Comparison of ENCODE assay signal across 1 cellular context in the genomic region with DNA sequence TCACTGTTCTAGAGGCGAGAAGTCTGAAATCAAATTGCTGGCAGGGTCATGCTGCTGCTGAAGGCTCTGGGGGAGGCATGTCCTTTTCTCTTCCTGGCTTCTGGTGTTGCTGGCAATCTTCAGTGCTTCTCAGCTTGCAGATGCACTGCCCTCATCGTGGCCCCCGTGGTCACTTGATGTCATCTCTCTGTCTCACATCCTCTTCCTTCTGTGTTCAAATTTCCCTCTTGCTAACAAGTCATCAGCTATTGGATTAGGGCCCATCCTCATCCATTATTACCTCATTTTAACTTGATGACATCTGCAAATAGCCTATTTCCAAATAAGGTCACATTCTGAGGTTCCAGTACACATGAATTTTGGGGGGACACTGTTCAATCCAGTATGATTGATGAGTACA.
TF ChIP-seq lines count a peak whose summit lies in the region.

No MANE protein-coding gene starts in this region.

TF ChIP-seq in GM12878, 131 proteins besides CTCF, POLR2A, EP300 and RAD21 (continued from another document and continues in another):
- TF ChIP-seq BCLAF1 (IDR thresholded peaks at IDR 0.05): no peak
- TF ChIP-seq, protein P1, sequence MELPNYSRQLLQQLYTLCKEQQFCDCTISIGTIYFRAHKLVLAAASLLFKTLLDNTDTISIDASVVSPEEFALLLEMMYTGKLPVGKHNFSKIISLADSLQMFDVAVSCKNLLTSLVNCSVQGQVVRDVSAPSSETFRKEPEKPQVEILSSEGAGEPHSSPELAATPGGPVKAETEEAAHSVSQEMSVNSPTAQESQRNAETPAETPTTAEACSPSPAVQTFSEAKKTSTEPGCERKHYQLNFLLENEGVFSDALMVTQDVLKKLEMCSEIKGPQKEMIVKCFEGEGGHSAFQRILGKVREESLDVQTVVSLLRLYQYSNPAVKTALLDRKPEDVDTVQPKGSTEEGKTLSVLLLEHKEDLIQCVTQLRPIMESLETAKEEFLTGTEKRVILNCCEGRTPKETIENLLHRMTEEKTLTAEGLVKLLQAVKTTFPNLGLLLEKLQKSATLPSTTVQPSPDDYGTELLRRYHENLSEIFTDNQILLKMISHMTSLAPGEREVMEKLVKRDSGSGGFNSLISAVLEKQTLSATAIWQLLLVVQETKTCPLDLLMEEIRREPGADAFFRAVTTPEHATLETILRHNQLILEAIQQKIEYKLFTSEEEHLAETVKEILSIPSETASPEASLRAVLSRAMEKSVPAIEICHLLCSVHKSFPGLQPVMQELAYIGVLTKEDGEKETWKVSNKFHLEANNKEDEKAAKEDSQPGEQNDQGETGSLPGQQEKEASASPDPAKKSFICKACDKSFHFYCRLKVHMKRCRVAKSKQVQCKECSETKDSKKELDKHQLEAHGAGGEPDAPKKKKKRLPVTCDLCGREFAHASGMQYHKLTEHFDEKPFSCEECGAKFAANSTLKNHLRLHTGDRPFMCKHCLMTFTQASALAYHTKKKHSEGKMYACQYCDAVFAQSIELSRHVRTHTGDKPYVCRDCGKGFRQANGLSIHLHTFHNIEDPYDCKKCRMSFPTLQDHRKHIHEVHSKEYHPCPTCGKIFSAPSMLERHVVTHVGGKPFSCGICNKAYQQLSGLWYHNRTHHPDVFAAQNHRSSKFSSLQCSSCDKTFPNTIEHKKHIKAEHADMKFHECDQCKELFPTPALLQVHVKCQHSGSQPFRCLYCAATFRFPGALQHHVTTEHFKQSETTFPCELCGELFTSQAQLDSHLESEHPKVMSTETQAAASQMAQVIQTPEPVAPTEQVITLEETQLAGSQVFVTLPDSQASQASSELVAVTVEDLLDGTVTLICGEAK (IDR thresholded peaks at IDR 0.05; ENCODE audit: borderline replicate concordance): no peak; the same call in 1 of the 2 replicates
- TF ChIP-seq BMI1 (IDR thresholded peaks at IDR 0.05; ENCODE audit: borderline replicate concordance): no peak
- TF ChIP-seq MXI1 (IDR thresholded peaks at IDR 0.05; ENCODE audit: low read depth, low read length): peak; percentile 77
- no peak for TF ChIP-seq PRDM15 (CRISPR knock-in tag; IDR thresholded peaks at IDR 0.05)
- no peak for TF ChIP-seq ZBED1 (IDR thresholded peaks at IDR 0.05; ENCODE audit: borderline replicate concordance)
- TF ChIP-seq STAT1 (conservative IDR thresholded peaks at IDR 0.05): no peak
- 0 out of 2 replicates have a peak, but pooled peaks have one; percentile 14 for TF ChIP-seq NFIC (IDR thresholded peaks at IDR 0.05; ENCODE audit: low read depth, low read length)
- no peak for TF ChIP-seq HDAC2 (IDR thresholded peaks at IDR 0.05)
- TF ChIP-seq ZZZ3 (IDR thresholded peaks at IDR 0.05; ENCODE audit: control insufficient read depth, insufficient read length, low read depth): no peak
- TF ChIP-seq SMC3 (IDR thresholded peaks at IDR 0.05; ENCODE audit: borderline replicate concordance, low read length): no peak; the same call in 1 of the 2 replicates
- no peak for TF ChIP-seq BACH1 (IDR thresholded peaks at IDR 0.05; ENCODE audit: borderline replicate concordance)
- TF ChIP-seq RCOR1 (conservative IDR thresholded peaks at IDR 0.05; ENCODE audit: low read depth, low read length): no peak
- no peak for TF ChIP-seq HDGF (IDR thresholded peaks at IDR 0.05)
- TF ChIP-seq IRF4 (IDR thresholded peaks at IDR 0.05; ENCODE audit: low read depth, low read length): peak; percentile 92
- TF ChIP-seq DPF2 (IDR thresholded peaks at IDR 0.05): no peak
- no peak for TF ChIP-seq SMARCA5 (IDR thresholded peaks at IDR 0.05)
- TF ChIP-seq TCF12 (IDR thresholded peaks at IDR 0.05; ENCODE audit: low read depth, low read length): peak; percentile 61; the same call in 1 of the 2 replicates
- TF ChIP-seq NKRF (conservative IDR thresholded peaks at IDR 0.05): no peak; the same call in 1 of the 2 replicates
- TF ChIP-seq E2F4 (IDR thresholded peaks at IDR 0.05; ENCODE audit: low read depth, low read length): peak; percentile 99
- TF ChIP-seq EZH2 (IDR thresholded peaks at IDR 0.05; ENCODE audit: borderline replicate concordance, control insufficient read depth, low read depth, low read length): no peak
- TF ChIP-seq NBN (IDR thresholded peaks at IDR 0.05): peak; percentile 75; the same call in 1 of the 2 replicates
- no peak for TF ChIP-seq SMAD1 (IDR thresholded peaks at IDR 0.05; ENCODE audit: low read depth, partially characterized antibody)
- peak; percentile 56 for TF ChIP-seq SP1 (IDR thresholded peaks at IDR 0.05; ENCODE audit: low read depth, low read length)
- peak; percentile 52; the same call in 1 of the 3 replicates for TF ChIP-seq POU2F2 (IDR thresholded peaks at IDR 0.05; ENCODE audit: borderline replicate concordance, low read depth, low read length)
- no peak for TF ChIP-seq ESRRA (IDR thresholded peaks at IDR 0.05; ENCODE audit: low read length)
- TF ChIP-seq, protein P2, sequence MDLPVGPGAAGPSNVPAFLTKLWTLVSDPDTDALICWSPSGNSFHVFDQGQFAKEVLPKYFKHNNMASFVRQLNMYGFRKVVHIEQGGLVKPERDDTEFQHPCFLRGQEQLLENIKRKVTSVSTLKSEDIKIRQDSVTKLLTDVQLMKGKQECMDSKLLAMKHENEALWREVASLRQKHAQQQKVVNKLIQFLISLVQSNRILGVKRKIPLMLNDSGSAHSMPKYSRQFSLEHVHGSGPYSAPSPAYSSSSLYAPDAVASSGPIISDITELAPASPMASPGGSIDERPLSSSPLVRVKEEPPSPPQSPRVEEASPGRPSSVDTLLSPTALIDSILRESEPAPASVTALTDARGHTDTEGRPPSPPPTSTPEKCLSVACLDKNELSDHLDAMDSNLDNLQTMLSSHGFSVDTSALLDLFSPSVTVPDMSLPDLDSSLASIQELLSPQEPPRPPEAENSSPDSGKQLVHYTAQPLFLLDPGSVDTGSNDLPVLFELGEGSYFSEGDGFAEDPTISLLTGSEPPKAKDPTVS (IDR thresholded peaks at IDR 0.05; ENCODE audit: low read depth, low read length): no peak
- no peak for TF ChIP-seq NR2C2 (IDR thresholded peaks at IDR 0.05; ENCODE audit: borderline replicate concordance, control insufficient read depth, insufficient read length, low read depth)
- TF ChIP-seq ZBTB4 (CRISPR knock-in tag; IDR thresholded peaks at IDR 0.05): no peak
- TF ChIP-seq NFXL1 (IDR thresholded peaks at IDR 0.05; ENCODE audit: borderline replicate concordance): no peak
- TF ChIP-seq, protein P3, sequence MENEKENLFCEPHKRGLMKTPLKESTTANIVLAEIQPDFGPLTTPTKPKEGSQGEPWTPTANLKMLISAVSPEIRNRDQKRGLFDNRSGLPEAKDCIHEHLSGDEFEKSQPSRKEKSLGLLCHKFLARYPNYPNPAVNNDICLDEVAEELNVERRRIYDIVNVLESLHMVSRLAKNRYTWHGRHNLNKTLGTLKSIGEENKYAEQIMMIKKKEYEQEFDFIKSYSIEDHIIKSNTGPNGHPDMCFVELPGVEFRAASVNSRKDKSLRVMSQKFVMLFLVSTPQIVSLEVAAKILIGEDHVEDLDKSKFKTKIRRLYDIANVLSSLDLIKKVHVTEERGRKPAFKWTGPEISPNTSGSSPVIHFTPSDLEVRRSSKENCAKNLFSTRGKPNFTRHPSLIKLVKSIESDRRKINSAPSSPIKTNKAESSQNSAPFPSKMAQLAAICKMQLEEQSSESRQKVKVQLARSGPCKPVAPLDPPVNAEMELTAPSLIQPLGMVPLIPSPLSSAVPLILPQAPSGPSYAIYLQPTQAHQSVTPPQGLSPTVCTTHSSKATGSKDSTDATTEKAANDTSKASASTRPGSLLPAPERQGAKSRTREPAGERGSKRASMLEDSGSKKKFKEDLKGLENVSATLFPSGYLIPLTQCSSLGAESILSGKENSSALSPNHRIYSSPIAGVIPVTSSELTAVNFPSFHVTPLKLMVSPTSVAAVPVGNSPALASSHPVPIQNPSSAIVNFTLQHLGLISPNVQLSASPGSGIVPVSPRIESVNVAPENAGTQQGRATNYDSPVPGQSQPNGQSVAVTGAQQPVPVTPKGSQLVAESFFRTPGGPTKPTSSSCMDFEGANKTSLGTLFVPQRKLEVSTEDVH (IDR thresholded peaks at IDR 0.05; ENCODE audit: low read depth, partially characterized antibody): no peak
